Comparison of ENCODE assay signal across 1 cellular context in genomic region chr12:95996034-95996658, GRCh38.
TF ChIP-seq lines count a peak whose summit lies in the region.

Gene HAL (minus strand): TSS chr12:95996344. CDS start chr12:95995910, 434 bp downstream.

TF ChIP-seq in HepG2, 621 proteins besides CTCF, POLR2A, EP300 and RAD21 (continued from another document and continues in another):
- TF ChIP-seq ZFP91 (CRISPR knock-in tag; IDR thresholded peaks at IDR 0.05; ENCODE audit: borderline replicate concordance) (peak; percentile 45), PRDM4 (CRISPR knock-in tag; IDR thresholded peaks at IDR 0.05; ENCODE audit: borderline replicate concordance) (no peak), MYNN (CRISPR knock-in tag; IDR thresholded peaks at IDR 0.05; ENCODE audit: low read depth) (no peak; the same call in 1 of the 2 replicates), MXD4 (CRISPR knock-in tag; IDR thresholded peaks at IDR 0.05) (peak; percentile 56; the same call in 1 of the 2 replicates), SP5 (CRISPR knock-in tag; IDR thresholded peaks at IDR 0.05; ENCODE audit: borderline replicate concordance, low read depth) (peak; percentile 62), ZNF44 (CRISPR knock-in tag; IDR thresholded peaks at IDR 0.05) (no peak), ZSCAN9 (CRISPR knock-in tag; IDR thresholded peaks at IDR 0.05; ENCODE audit: borderline replicate concordance) (peak; percentile 91; the same call in 1 of the 2 replicates), SAP130 (CRISPR knock-in tag; IDR thresholded peaks at IDR 0.05; ENCODE audit: low read depth) (peak; percentile 95), ZNF432 (CRISPR knock-in tag; IDR thresholded peaks at IDR 0.05; ENCODE audit: borderline replicate concordance) (no peak), ZNF562 (CRISPR knock-in tag; IDR thresholded peaks at IDR 0.05; ENCODE audit: borderline replicate concordance) (no peak), KMT2B (CRISPR knock-in tag; IDR thresholded peaks at IDR 0.05) (peak; percentile 69; the same call in 1 of the 2 replicates), ZNF160 (CRISPR knock-in tag; IDR thresholded peaks at IDR 0.05) (peak; percentile 95), ZKSCAN8 (CRISPR knock-in tag; IDR thresholded peaks at IDR 0.05; ENCODE audit: borderline replicate concordance) (peak; percentile 82; the same call in 1 of the 2 replicates), ADNP (CRISPR knock-in tag; IDR thresholded peaks at IDR 0.05) (no peak), BRF2 (CRISPR knock-in tag; IDR thresholded peaks at IDR 0.05) (peak; percentile 60; the same call in 1 of the 2 replicates), THAP9 (CRISPR knock-in tag; IDR thresholded peaks at IDR 0.05; ENCODE audit: borderline replicate concordance) (peak; percentile 40; the same call in 1 of the 2 replicates), HNRNPH1 (optimal IDR thresholded peaks at IDR 0.05; ENCODE audit: low read depth, low read length) (no peak), ZNF614 (CRISPR knock-in tag; IDR thresholded peaks at IDR 0.05; ENCODE audit: borderline replicate concordance) (peak; percentile 97), ZSCAN25 (CRISPR knock-in tag; IDR thresholded peaks at IDR 0.05) (peak; percentile 53; the same call in 1 of the 2 replicates), RORA (CRISPR knock-in tag; IDR thresholded peaks at IDR 0.05) (no peak), CCAR2 (optimal IDR thresholded peaks at IDR 0.05; ENCODE audit: low read depth, low read length) (no peak), ZMYM2 (CRISPR knock-in tag; IDR thresholded peaks at IDR 0.05) (peak; percentile 78), MAZ (IDR thresholded peaks at IDR 0.05; ENCODE audit: borderline replicate concordance, low read depth, low read length) (no peak), MAZ (CRISPR knock-in tag; IDR thresholded peaks at IDR 0.05; ENCODE audit: low read depth) (peak; percentile 86), RAD51 (IDR thresholded peaks at IDR 0.05; ENCODE audit: borderline replicate concordance) (no peak), ZFP82 (CRISPR knock-in tag; IDR thresholded peaks at IDR 0.05; ENCODE audit: borderline replicate concordance) (no peak), SIN3B (IDR thresholded peaks at IDR 0.05; ENCODE audit: low read length) (no peak), ZNF296 (CRISPR knock-in tag; conservative IDR thresholded peaks at IDR 0.05) (0 out of 2 replicates have a peak, but pooled peaks have one; percentile 39), TERF1 (CRISPR knock-in tag; IDR thresholded peaks at IDR 0.05) (no peak), ZMYM3 (CRISPR knock-in tag; IDR thresholded peaks at IDR 0.05) (no peak), ZFP37 (CRISPR knock-in tag; IDR thresholded peaks at IDR 0.05; ENCODE audit: borderline replicate concordance) (no peak), HNRNPLL (IDR thresholded peaks at IDR 0.05; ENCODE audit: low read depth, low read length, poor library complexity, severe bottlenecking) (no peak), NBN (conservative IDR thresholded peaks at IDR 0.05) (no peak), TEAD2 (CRISPR knock-in tag; IDR thresholded peaks at IDR 0.05) (no peak), DR1 (CRISPR knock-in tag; IDR thresholded peaks at IDR 0.05) (no peak), ZBTB38 (CRISPR knock-in tag; IDR thresholded peaks at IDR 0.05) (no peak), ZNF382 (CRISPR knock-in tag; IDR thresholded peaks at IDR 0.05; ENCODE audit: borderline replicate concordance) (no peak), TBL1XR1 (IDR thresholded peaks at IDR 0.05; ENCODE audit: borderline replicate concordance, low read length, partially characterized antibody) (peak; percentile 93), ZNF510 (CRISPR knock-in tag; IDR thresholded peaks at IDR 0.05; ENCODE audit: low read depth) (peak; percentile 98), PHB2 (IDR thresholded peaks at IDR 0.05; ENCODE audit: partially characterized antibody) (no peak), CREB3 (CRISPR knock-in tag; IDR thresholded peaks at IDR 0.05) (no peak), ZNF12 (CRISPR knock-in tag; IDR thresholded peaks at IDR 0.05) (peak; percentile 85), ZNF749 (CRISPR knock-in tag; IDR thresholded peaks at IDR 0.05; ENCODE audit: borderline replicate concordance) (peak; percentile 85; the same call in 1 of the 2 replicates)
- TF ChIP-seq, protein P1, sequence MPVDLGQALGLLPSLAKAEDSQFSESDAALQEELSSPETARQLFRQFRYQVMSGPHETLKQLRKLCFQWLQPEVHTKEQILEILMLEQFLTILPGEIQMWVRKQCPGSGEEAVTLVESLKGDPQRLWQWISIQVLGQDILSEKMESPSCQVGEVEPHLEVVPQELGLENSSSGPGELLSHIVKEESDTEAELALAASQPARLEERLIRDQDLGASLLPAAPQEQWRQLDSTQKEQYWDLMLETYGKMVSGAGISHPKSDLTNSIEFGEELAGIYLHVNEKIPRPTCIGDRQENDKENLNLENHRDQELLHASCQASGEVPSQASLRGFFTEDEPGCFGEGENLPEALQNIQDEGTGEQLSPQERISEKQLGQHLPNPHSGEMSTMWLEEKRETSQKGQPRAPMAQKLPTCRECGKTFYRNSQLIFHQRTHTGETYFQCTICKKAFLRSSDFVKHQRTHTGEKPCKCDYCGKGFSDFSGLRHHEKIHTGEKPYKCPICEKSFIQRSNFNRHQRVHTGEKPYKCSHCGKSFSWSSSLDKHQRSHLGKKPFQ (CRISPR knock-in tag; IDR thresholded peaks at IDR 0.05; ENCODE audit: insufficient replicate concordance): no peak
- TF ChIP-seq, protein P2, sequence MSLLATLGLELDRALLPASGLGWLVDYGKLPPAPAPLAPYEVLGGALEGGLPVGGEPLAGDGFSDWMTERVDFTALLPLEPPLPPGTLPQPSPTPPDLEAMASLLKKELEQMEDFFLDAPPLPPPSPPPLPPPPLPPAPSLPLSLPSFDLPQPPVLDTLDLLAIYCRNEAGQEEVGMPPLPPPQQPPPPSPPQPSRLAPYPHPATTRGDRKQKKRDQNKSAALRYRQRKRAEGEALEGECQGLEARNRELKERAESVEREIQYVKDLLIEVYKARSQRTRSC (CRISPR knock-in tag; IDR thresholded peaks at IDR 0.05; ENCODE audit: low read depth): 0 out of 2 replicates have a peak, but pooled peaks have one; percentile 68
- TF ChIP-seq, protein P3, sequence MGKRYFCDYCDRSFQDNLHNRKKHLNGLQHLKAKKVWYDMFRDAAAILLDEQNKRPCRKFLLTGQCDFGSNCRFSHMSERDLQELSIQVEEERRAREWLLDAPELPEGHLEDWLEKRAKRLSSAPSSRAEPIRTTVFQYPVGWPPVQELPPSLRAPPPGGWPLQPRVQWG (CRISPR knock-in tag; IDR thresholded peaks at IDR 0.05; ENCODE audit: borderline replicate concordance, low read depth): no peak
- TF ChIP-seq, protein P4, sequence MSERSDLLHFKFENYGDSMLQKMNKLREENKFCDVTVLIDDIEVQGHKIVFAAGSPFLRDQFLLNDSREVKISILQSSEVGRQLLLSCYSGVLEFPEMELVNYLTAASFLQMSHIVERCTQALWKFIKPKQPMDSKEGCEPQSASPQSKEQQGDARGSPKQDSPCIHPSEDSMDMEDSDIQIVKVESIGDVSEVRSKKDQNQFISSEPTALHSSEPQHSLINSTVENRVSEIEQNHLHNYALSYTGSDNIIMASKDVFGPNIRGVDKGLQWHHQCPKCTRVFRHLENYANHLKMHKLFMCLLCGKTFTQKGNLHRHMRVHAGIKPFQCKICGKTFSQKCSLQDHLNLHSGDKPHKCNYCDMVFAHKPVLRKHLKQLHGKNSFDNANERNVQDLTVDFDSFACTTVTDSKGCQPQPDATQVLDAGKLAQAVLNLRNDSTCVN (CRISPR knock-in tag; IDR thresholded peaks at IDR 0.05; ENCODE audit: borderline replicate concordance): no peak
- TF ChIP-seq, protein P5, sequence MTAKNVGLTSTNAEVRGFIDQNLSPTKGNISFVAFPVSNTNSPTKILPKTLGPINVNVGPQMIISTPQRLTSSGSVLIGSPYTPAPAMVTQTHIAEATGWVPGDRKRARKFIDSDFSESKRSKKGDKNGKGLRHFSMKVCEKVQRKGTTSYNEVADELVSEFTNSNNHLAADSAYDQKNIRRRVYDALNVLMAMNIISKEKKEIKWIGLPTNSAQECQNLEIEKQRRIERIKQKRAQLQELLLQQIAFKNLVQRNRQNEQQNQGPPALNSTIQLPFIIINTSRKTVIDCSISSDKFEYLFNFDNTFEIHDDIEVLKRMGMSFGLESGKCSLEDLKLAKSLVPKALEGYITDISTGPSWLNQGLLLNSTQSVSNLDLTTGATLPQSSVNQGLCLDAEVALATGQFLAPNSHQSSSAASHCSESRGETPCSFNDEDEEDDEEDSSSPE (CRISPR knock-in tag; IDR thresholded peaks at IDR 0.05): peak; percentile 50; the same call in 1 of the 2 replicates
